1 cellular context compared by ENCODE assay signal in the genomic region with DNA sequence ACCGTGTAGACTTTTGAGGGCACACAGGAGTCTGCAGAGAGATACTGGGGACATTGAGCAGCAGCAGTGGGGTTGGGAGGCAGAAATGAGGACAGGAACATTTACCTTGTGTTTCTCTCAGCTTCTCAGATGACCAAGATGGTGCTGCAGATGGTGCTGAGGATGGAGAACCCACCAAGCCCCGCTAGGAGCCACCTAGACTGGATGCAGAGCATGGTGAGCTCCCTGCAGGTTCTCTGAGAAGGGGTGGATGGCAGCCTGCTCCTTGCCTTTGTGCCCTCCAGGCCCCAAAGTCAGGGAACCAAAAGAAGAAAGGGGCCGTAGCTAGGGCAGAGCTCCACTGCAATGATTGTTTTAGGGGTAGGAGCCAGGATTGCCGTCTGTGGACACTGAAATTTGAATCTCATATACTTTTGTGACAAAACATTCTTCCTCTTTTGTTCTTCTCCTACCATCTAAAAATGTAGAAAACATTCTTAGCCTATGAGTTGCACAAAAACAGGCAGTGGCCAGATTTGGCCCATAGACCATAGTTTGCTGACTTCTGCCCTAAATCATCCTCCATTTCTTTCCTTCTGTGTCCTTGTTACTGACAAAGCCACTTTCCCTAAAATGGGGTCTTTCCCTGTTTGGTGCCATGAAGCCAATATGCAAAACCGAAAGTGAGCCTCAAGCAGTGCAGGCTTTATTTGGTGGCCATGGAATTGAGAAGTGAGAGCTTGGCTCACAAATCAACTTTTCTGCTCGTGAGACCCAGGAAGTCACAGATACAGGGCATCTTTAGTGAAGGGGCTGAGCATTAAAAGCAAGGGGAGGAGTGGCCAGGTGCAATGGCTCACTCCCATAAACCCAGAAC.
A peak's percentile ranks its signal among the peaks of the same experiment; 100 is the strongest.
TF ChIP-seq lines count a peak whose summit lies in the region.

No MANE protein-coding gene starts in this region.

TF ChIP-seq in GM12878, 131 proteins besides CTCF, POLR2A, EP300 and RAD21 (continued from another document):
- TF ChIP-seq SPI1 (IDR thresholded peaks at IDR 0.05; ENCODE audit: borderline replicate concordance, insufficient read depth, low read depth, low read length): peak; percentile 45; the same call in 1 of the 2 replicates
- TF ChIP-seq YY1 (IDR thresholded peaks at IDR 0.05; ENCODE audit: low read depth, low read length): peak; percentile 42; the same call in 1 of the 2 replicates
- TF ChIP-seq, protein P1, sequence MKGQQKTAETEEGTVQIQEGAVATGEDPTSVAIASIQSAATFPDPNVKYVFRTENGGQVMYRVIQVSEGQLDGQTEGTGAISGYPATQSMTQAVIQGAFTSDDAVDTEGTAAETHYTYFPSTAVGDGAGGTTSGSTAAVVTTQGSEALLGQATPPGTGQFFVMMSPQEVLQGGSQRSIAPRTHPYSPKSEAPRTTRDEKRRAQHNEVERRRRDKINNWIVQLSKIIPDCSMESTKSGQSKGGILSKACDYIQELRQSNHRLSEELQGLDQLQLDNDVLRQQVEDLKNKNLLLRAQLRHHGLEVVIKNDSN (IDR thresholded peaks at IDR 0.05; ENCODE audit: borderline replicate concordance, extremely low read length, insufficient read depth, low read depth, low read length): no peak
- TF ChIP-seq POU2F2 (IDR thresholded peaks at IDR 0.05; ENCODE audit: borderline replicate concordance, low read depth, low read length): peak; percentile 63; the same call in 1 of the 3 replicates
- TF ChIP-seq NFXL1 (IDR thresholded peaks at IDR 0.05; ENCODE audit: borderline replicate concordance): no peak
- TF ChIP-seq BHLHE40 (IDR thresholded peaks at IDR 0.05; ENCODE audit: borderline replicate concordance in 1 of 2, low read depth in 2 of 2, low read length in 1 of 2): peak in 1 of 2 experiments; percentile 11; a peak in 1 of 4 replicates
